31 cellular contexts compared by ENCODE assay signal in genomic region chr10:14524692-14525091, GRCh38.
DNase-seq lines count a peak whose midpoint lies in the region; ATAC-seq and TF ChIP-seq lines count a peak whose summit lies in the region.
"Had no signal": no experiment of that assay in that cellular context is flagged by ENCODE, and none has a peak within 500 bp of the region (broad histone marks: within the 10 kb centered on the region; RNA-seq: fewer than 3 reads in every experiment).

No MANE protein-coding gene starts in this region.

- H2AFZ ChIP-seq in OCI-LY7 (ENCODE audit: low read length), result no peak overlapping the region

- no peak for ATAC-seq in CD4-positive, CD25-positive, alpha-beta regulatory T cell (ENCODE audit: low read depth in 2 of 2)
- no peak for ATAC-seq in natural killer cell treated with Interleukin-12 subunit alpha and Interleukin-12 subunit beta and Interleukin-15 and Interleukin-18, amount 100 ng/mL, for 72 hours
- ATAC-seq: activated T-helper 17 cell treated with anti-CD3 and anti-CD28 coated beads, Interleukin-2, amount 50 U/mL, for 72 hours; psoas muscle; WTC11 had no signal

- peaks cover 52% of the 10 kb centered on the region for H3K79me2 ChIP-seq in OCI-LY7 (ENCODE audit: insufficient read depth, low read depth, low read length)

- peaks cover 71% of the 10 kb centered on the region for H3K36me3 ChIP-seq in CD4-positive, CD25-positive, alpha-beta regulatory T cell (ENCODE audit: control insufficient read depth, insufficient read depth, low read length)
- peaks cover 37% of the 10 kb centered on the region for H3K36me3 ChIP-seq in CD8-positive, alpha-beta memory T cell (ENCODE audit: insufficient read depth, low read length)
- peaks cover 99% of the 10 kb centered on the region for H3K36me3 ChIP-seq in OCI-LY7 (ENCODE audit: insufficient read depth, low read length)

- H3K4me2 ChIP-seq in OCI-LY7 (ENCODE audit: low read length), result no peak overlapping the region

- H3K4me3 ChIP-seq in CD4-positive, CD25-positive, alpha-beta regulatory T cell (ENCODE audit: low read depth, low read length), result peak overlapping the region; percentile 17
- no peak overlapping the region for H3K4me3 ChIP-seq in CD8-positive, alpha-beta memory T cell (ENCODE audit: low read length)
- no peak overlapping the region for H3K4me3 ChIP-seq in OCI-LY7 (ENCODE audit: low read depth, low read length, poor library complexity, severe bottlenecking)
- H3K4me3 ChIP-seq: HAP-1, left ventricle myocardium inferior, psoas muscle had no signal

- intact Hi-C loops in OCI-LY7 (cut with micrococcal nuclease; ENCODE audit: unreplicated experiment) (no loop called here), posterior vena cava (cut with DNase I) (no loop called here)

- H3K4me1 ChIP-seq in CD4-positive, CD25-positive, alpha-beta regulatory T cell (ENCODE audit: control insufficient read depth, insufficient read depth, low read length, poor library complexity, severe bottlenecking), result peaks cover 37% of the 10 kb centered on the region
- H3K4me1 ChIP-seq in CD8-positive, alpha-beta memory T cell (ENCODE audit: insufficient read depth, low read length), result peaks cover 33% of the 10 kb centered on the region
- no peaks in the 10 kb centered on the region for H3K4me1 ChIP-seq in OCI-LY7 (ENCODE audit: insufficient read depth, low read length, poor library complexity, severe bottlenecking)
- H3K4me1 ChIP-seq: HAP-1, left ventricle myocardium inferior, psoas muscle had no signal

- H3K36me3 Mint-ChIP-seq in CD4-positive, CD25-positive, alpha-beta regulatory T cell, result peaks cover 66% of the 10 kb centered on the region
- H3K36me3 Mint-ChIP-seq in CD8-positive, alpha-beta memory T cell, result peaks cover 7 to 85% (median 26%) of the 10 kb centered on the region in 3 donors
- H3K36me3 Mint-ChIP-seq in natural killer cell treated with Interleukin-12 subunit alpha and Interleukin-12 subunit beta and Interleukin-15 and Interleukin-18, amount 100 ng/mL, for 72 hours, result peaks cover 24% of the 10 kb centered on the region

- no TSS peak for BruUV-seq in OCI-LY7 (replicated peaks; lab: Mats Ljungman, UMichigan)

- peaks cover 46 to 66% (median 50%) of the 10 kb centered on the region in 4 donors for H3K4me1 Mint-ChIP-seq in CD4-positive, CD25-positive, alpha-beta regulatory T cell
- peaks cover 63 to 82% (median 64%) of the 10 kb centered on the region in 3 donors for H3K4me1 Mint-ChIP-seq in CD8-positive, alpha-beta memory T cell
- peaks cover 51 to 55% of the 10 kb centered on the region in 2 donors for H3K4me1 Mint-ChIP-seq in natural killer cell treated with Interleukin-12 subunit alpha and Interleukin-12 subunit beta and Interleukin-15 and Interleukin-18, amount 100 ng/mL, for 72 hours (ENCODE audit: low read depth in 2 of 2)

- CTCF ChIA-PET in CD8-positive, alpha-beta memory T cell (lab: Charles Lee), result interaction anchor here (1.2 kb wide), 1 partner anchor 173 kb away, joined by 3 read pairs; no protein-coding TSS in a partner anchor
- CTCF ChIA-PET in OCI-LY7 (lab: Charles Lee; ENCODE audit: unreplicated experiment), result no interaction called here

- H3K27ac ChIP-seq in CD4-positive, CD25-positive, alpha-beta regulatory T cell (ENCODE audit: insufficient read depth, low read length, poor library complexity, severe bottlenecking), result no peak overlapping the region
- H3K27ac ChIP-seq in CD8-positive, alpha-beta memory T cell (ENCODE audit: low read depth, low read length), result no peak overlapping the region
- H3K27ac ChIP-seq in OCI-LY7 (ENCODE audit: low read depth, low read length, poor library complexity, severe bottlenecking), result no peak overlapping the region
- H3K27ac ChIP-seq: C4-2B, left ventricle myocardium inferior, psoas muscle had no signal

- H3K9me3 ChIP-seq in CD4-positive, CD25-positive, alpha-beta regulatory T cell (ENCODE audit: control insufficient read depth in 2 of 2, low read length in 2 of 2), result no peaks in the 10 kb centered on the region
- H3K9me3 ChIP-seq in CD8-positive, alpha-beta memory T cell (ENCODE audit: low read length), result no peaks in the 10 kb centered on the region
- H3K9me3 ChIP-seq in OCI-LY7 (ENCODE audit: low read length), result no peaks in the 10 kb centered on the region
- H3K9me3 ChIP-seq: HAP-1, left ventricle myocardium inferior, psoas muscle had no signal

- no peaks in the 10 kb centered on the region for H3K9me2 ChIP-seq in OCI-LY7 (ENCODE audit: insufficient read depth, low read length)

- no peak for TF ChIP-seq CTCF in OCI-LY7 (conservative IDR thresholded peaks at IDR 0.05; ENCODE audit: low read length)

- no peaks in the 10 kb centered on the region for H3K27me3 ChIP-seq in CD4-positive, CD25-positive, alpha-beta regulatory T cell (ENCODE audit: control insufficient read depth, insufficient read depth, low read length)
- H3K27me3 ChIP-seq in CD8-positive, alpha-beta memory T cell (ENCODE audit: insufficient read depth, low read length, poor library complexity, severe bottlenecking), result no peaks in the 10 kb centered on the region

- no peaks in the 10 kb centered on the region for H3K27me3 Mint-ChIP-seq in CD4-positive, CD25-positive, alpha-beta regulatory T cell
- no peaks in the 10 kb centered on the region for H3K27me3 Mint-ChIP-seq in CD8-positive, alpha-beta memory T cell
- no peaks in the 10 kb centered on the region for H3K27me3 Mint-ChIP-seq in natural killer cell treated with Interleukin-12 subunit alpha and Interleukin-12 subunit beta and Interleukin-15 and Interleukin-18, amount 100 ng/mL, for 72 hours
- H3K27me3 Mint-ChIP-seq: activated T-helper 17 cell treated with anti-CD3 and anti-CD28 coated beads, Interleukin-2, amount 50 U/mL, for 72 hours; type B pancreatic cell had no signal

- H3K27ac Mint-ChIP-seq in CD4-positive, CD25-positive, alpha-beta regulatory T cell, result peak overlapping the region in 2 of 3 donors; percentile 7 to 12
- peak overlapping the region in 6 of 8 donors; percentile 3 to 38 (median 22) for H3K27ac Mint-ChIP-seq in CD8-positive, alpha-beta memory T cell
- peak overlapping the region; percentile 69 to 87 for H3K27ac Mint-ChIP-seq in natural killer cell treated with Interleukin-12 subunit alpha and Interleukin-12 subunit beta and Interleukin-15 and Interleukin-18, amount 100 ng/mL, for 72 hours
- H3K27ac Mint-ChIP-seq: type B pancreatic cell, WTC11 had no signal

- POLR2A ChIA-PET in CD8-positive, alpha-beta memory T cell (lab: Charles Lee), result no interaction called here
- POLR2A ChIA-PET in OCI-LY7 (lab: Charles Lee), result interaction anchor here (0.5 to 1.2 kb wide), 4 partner anchors 12 to 110 kb away, joined by 3 to 6 read pairs (median 4); no protein-coding TSS in a partner anchor

- DNase-seq in CD4-positive, CD25-positive, alpha-beta regulatory T cell, result no peak
- DNase-seq in CD8-positive, alpha-beta memory T cell, result no peak
- peak; percentile 21 for DNase-seq in amniotic epithelial cell (ENCODE audit: low read depth)
- no peak for DNase-seq in natural killer cell treated with Interleukin-12 subunit alpha and Interleukin-12 subunit beta and Interleukin-15 and Interleukin-18, amount 100 ng/mL, for 72 hours (ENCODE audit: low spot score)
- no peak for DNase-seq in DMS79 treated with DMSO at 0.1 percent for 48 hours (lab: John Stamatoyannopoulos, UW)
- DNase-seq in OCI-LY7 (ENCODE audit: low spot score), result no peak
- no peak for DNase-seq in posterior vena cava (ENCODE audit: low spot score)
- DNase-seq: activated CD4-positive, alpha-beta T cell treated with anti-CD3 and anti-CD28 coated beads, Interleukin-2, amount 50 U/mL, for 4 hours; activated CD8-positive, alpha-beta memory T cell treated with anti-CD3 and anti-CD28 coated beads, Interleukin-2, amount 50 U/mL, for 4 hours; cortex of kidney; effector memory CD4-positive, alpha-beta T cell; EL; erythroblast; foreskin fibroblast; islet precursor cell; KBM-7; left ventricle myocardium inferior; mesendoderm; NCI-H1092 treated with DMSO at 0.1 percent for 48 hours; NCI-H1694 treated with DMSO at 0.1 percent for 48 hours; NCI-H446; NCI-H748 treated with DMSO at 0.1 percent for 48 hours; psoas muscle; stimulated activated CD4-positive, alpha-beta T cell treated with anti-CD3 and anti-CD28 coated beads, Interleukin-4, amount 100 ng/mL, for 24 hours; substantia nigra; T1000 had no signal

- H3K9me3 Mint-ChIP-seq in CD4-positive, CD25-positive, alpha-beta regulatory T cell, result peaks cover 0 to 4% (median 0%) of the 10 kb centered on the region in 7 donors
- H3K9me3 Mint-ChIP-seq in CD8-positive, alpha-beta memory T cell, result no peaks in the 10 kb centered on the region
- no peaks in the 10 kb centered on the region for H3K9me3 Mint-ChIP-seq in natural killer cell treated with Interleukin-12 subunit alpha and Interleukin-12 subunit beta and Interleukin-15 and Interleukin-18, amount 100 ng/mL, for 72 hours
- H3K9me3 Mint-ChIP-seq: activated T-helper 17 cell treated with anti-CD3 and anti-CD28 coated beads, Interleukin-2, amount 50 U/mL, for 72 hours; type B pancreatic cell; WTC11 had no signal

- no peak overlapping the region for H3K4me3 Mint-ChIP-seq in CD4-positive, CD25-positive, alpha-beta regulatory T cell
- H3K4me3 Mint-ChIP-seq in CD8-positive, alpha-beta memory T cell, result peak overlapping the region in 1 of 7 donors; percentile 35
- H3K4me3 Mint-ChIP-seq in natural killer cell treated with Interleukin-12 subunit alpha and Interleukin-12 subunit beta and Interleukin-15 and Interleukin-18, amount 100 ng/mL, for 72 hours, result no peak overlapping the region
- H3K4me3 Mint-ChIP-seq: type B pancreatic cell, WTC11 had no signal

- peaks cover 5% of the 10 kb centered on the region; the same call in 1 of the 2 replicates for H4K20me1 ChIP-seq in OCI-LY7 (ENCODE audit: insufficient read depth, low read length)

Comparison
In these comparisons a context has a peak if more than half of its experiments do, and no peak if none do; other contexts are left out.
1. H3K27ac Mint-ChIP-seq: peak in every context shown above with its lines; median percentile 78 in natural killer cell treated with Interleukin-12 subunit alpha and Interleukin-12 subunit beta and Interleukin-15 and Interleukin-18, amount 100 ng/mL, for 72 hours; 22 in CD8-positive, alpha-beta memory T cell; 10 in CD4-positive, CD25-positive, alpha-beta regulatory T cell.